Comparison of ENCODE assay signal across 1 cellular context in the genomic region with DNA sequence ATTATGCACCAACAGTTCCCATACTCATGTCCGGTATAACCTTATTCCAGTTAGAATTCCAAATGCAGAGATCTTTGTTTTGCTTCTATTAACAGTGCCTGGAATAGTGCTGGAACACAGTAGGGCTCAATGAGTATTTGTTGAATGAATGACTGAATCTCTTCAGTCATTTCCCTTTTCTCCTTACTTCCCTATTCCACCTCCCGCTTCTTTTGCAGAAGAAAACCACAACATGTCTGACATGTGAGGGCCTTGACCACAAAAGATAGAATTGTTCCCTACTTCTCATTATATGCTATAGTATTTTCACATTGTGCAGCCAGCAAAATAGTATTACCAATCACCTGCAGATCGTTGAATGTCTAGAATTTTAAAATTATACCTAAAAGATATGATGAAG.
TF ChIP-seq lines count a peak whose summit lies in the region.

No MANE protein-coding gene starts in this region.

TF ChIP-seq in K562, 482 proteins besides CTCF, POLR2A, EP300 and RAD21 (continued from another document):
- TF ChIP-seq SOX6 (IDR thresholded peaks at IDR 0.05) (peak; percentile 84; the same call in 1 of the 2 replicates), FUS (optimal IDR thresholded peaks at IDR 0.05; ENCODE audit: low read depth, low read length) (no peak), ZNF316 (IDR thresholded peaks at IDR 0.05) (no peak), ADNP (tag; IDR thresholded peaks at IDR 0.05) (0 out of 2 replicates have a peak, but pooled peaks have one; percentile 6), PRPF4 (IDR thresholded peaks at IDR 0.05; ENCODE audit: insufficient read depth, low read depth, low read length, poor library complexity, severe bottlenecking) (no peak), THRAP3 (IDR thresholded peaks at IDR 0.05; ENCODE audit: borderline replicate concordance) (no peak), GATAD2A (IDR thresholded peaks at IDR 0.05) (no peak), HNRNPH1 (optimal IDR thresholded peaks at IDR 0.05; ENCODE audit: low read depth, low read length) (no peak), MEF2D (tag; conservative IDR thresholded peaks at IDR 0.05; ENCODE audit: low read depth) (no peak), KAT2B (IDR thresholded peaks at IDR 0.05; ENCODE audit: low read depth, low read length) (no peak), RBM14 (IDR thresholded peaks at IDR 0.05; ENCODE audit: borderline replicate concordance, insufficient read depth, low read depth, low read length) (no peak), ELF2 (CRISPR knock-in tag; IDR thresholded peaks at IDR 0.05) (peak; percentile 46; the same call in 1 of the 2 replicates), OTX1 (CRISPR knock-in tag; IDR thresholded peaks at IDR 0.05) (no peak), SPI1 (IDR thresholded peaks at IDR 0.05; ENCODE audit: borderline replicate concordance, low read depth, low read length) (peak; percentile 63; the same call in 1 of the 2 replicates), L3MBTL2 (IDR thresholded peaks at IDR 0.05) (peak; percentile 67), ZNF232 (CRISPR knock-in tag; IDR thresholded peaks at IDR 0.05) (no peak), ZNF354B (CRISPR knock-in tag; IDR thresholded peaks at IDR 0.05) (no peak), RBM25 (IDR thresholded peaks at IDR 0.05; ENCODE audit: low read depth, low read length, severe bottlenecking) (no peak), ZNF3 (CRISPR knock-in tag; IDR thresholded peaks at IDR 0.05) (no peak), NFYB (IDR thresholded peaks at IDR 0.05; ENCODE audit: extremely low read depth, insufficient read length) (no peak), POLR2G (IDR thresholded peaks at IDR 0.05; ENCODE audit: low read depth, low read length) (no peak), BHLHE40 (IDR thresholded peaks at IDR 0.05; ENCODE audit: low read length) (peak; percentile 40; the same call in 1 of the 2 replicates), HDAC1 (IDR thresholded peaks at IDR 0.05) (no peak), SMAD4 (CRISPR knock-in tag; conservative IDR thresholded peaks at IDR 0.05) (0 out of 2 replicates have a peak, but pooled peaks have one; percentile 20), ZEB2 (IDR thresholded peaks at IDR 0.05) (no peak), ZNF253 (CRISPR knock-in tag; conservative IDR thresholded peaks at IDR 0.05) (no peak), NR0B1 (IDR thresholded peaks at IDR 0.05; ENCODE audit: partially characterized antibody) (no peak), ZNF436 (CRISPR knock-in tag; IDR thresholded peaks at IDR 0.05) (no peak), ETS2 (tag; IDR thresholded peaks at IDR 0.05; ENCODE audit: borderline replicate concordance, poor library complexity, severe bottlenecking) (no peak)
- TF ChIP-seq, protein P1, sequence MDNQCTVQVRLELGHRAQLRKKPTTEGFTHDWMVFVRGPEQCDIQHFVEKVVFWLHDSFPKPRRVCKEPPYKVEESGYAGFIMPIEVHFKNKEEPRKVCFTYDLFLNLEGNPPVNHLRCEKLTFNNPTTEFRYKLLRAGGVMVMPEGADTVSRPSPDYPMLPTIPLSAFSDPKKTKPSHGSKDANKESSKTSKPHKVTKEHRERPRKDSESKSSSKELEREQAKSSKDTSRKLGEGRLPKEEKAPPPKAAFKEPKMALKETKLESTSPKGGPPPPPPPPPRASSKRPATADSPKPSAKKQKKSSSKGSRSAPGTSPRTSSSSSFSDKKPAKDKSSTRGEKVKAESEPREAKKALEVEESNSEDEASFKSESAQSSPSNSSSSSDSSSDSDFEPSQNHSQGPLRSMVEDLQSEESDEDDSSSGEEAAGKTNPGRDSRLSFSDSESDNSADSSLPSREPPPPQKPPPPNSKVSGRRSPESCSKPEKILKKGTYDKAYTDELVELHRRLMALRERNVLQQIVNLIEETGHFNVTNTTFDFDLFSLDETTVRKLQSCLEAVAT (IDR thresholded peaks at IDR 0.05) = peak in 1 of 2 experiments; percentile 77; a peak in 2 of 4 replicates
- TF ChIP-seq, protein P2, sequence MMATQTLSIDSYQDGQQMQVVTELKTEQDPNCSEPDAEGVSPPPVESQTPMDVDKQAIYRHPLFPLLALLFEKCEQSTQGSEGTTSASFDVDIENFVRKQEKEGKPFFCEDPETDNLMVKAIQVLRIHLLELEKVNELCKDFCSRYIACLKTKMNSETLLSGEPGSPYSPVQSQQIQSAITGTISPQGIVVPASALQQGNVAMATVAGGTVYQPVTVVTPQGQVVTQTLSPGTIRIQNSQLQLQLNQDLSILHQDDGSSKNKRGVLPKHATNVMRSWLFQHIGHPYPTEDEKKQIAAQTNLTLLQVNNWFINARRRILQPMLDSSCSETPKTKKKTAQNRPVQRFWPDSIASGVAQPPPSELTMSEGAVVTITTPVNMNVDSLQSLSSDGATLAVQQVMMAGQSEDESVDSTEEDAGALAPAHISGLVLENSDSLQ (IDR thresholded peaks at IDR 0.05) = peak; percentile 11; the same call in 1 of the 2 replicates
TF ChIP-seq in K562: peak in this region for 15.
